In the genomic region with DNA sequence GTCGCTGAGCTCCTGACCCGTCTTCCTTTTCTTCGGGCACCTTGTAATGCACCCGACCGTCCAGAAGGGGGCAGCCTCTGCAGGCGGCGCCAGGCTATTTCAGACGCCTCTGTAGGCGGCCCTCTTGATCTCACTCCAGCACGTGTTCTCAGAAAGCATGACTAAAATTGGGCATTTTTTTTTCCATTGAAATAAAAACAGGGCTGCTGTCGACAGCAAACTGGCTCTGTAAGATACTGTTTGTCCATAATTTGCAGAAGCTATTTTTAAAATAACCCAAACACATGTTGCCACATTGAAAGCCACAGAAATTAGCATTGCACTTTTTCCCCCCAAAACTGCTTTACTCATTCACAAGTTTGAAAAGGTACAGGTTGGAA, we compare ENCODE assay signal across 8 cellular contexts.
A peak's percentile ranks its signal among the peaks of the same experiment; 100 is the strongest.
DNase-seq lines count a peak whose midpoint lies in the region; ATAC-seq lines count a peak whose summit lies in the region.

No MANE protein-coding gene starts in this region.

- H3K9me3 Mint-ChIP-seq in central memory CD8-positive, alpha-beta T cell = no peaks in the 10 kb centered on the region

- DNase-seq in GDM1 (lab: John Stamatoyannopoulos, UW) (peak; percentile 32), H4 (ENCODE audit: low spot score) (peak; percentile 49), MV-4-11 (lab: John Stamatoyannopoulos, UW) (peak; percentile 63), left lobe of liver (ENCODE audit: low spot score) (peak; percentile 66), NCI-H128 (lab: John Stamatoyannopoulos, UW; ENCODE audit: unreplicated experiment) (no peak)
- peak; percentile 72 to 74 for DNase-seq in activated CD4-positive, alpha-beta T cell treated with anti-CD3 and anti-CD28 coated beads for 24 hours (ENCODE audit: low read depth in 2 of 2)
- DNase-seq in central memory CD8-positive, alpha-beta T cell (ENCODE audit: low spot score in 2 of 2) = peak; percentile 61 to 65
- DNase-seq in stimulated activated CD4-positive, alpha-beta T cell treated with anti-CD3 and anti-CD28 coated beads, Interleukin-4, amount 100 ng/mL, for 48 hours (ENCODE audit: low read depth in 2 of 2) = peak; percentile 78 to 79

- peak overlapping the region; percentile 47 for H3K4me3 Mint-ChIP-seq in central memory CD8-positive, alpha-beta T cell

- H3K27ac Mint-ChIP-seq in central memory CD8-positive, alpha-beta T cell (ENCODE audit: low read depth) = peak overlapping the region; percentile 49

- H3K36me3 Mint-ChIP-seq in central memory CD8-positive, alpha-beta T cell (ENCODE audit: insufficient read depth) = peaks cover 15% of the 10 kb centered on the region

- ATAC-seq in central memory CD8-positive, alpha-beta T cell (replicated peaks; ENCODE audit: extremely low read depth, poor library complexity, severe bottlenecking) = peak; percentile 83
- peak; percentile 96 for ATAC-seq in left lobe of liver

- no peaks in the 10 kb centered on the region for H3K27me3 Mint-ChIP-seq in central memory CD8-positive, alpha-beta T cell

- H3K4me1 Mint-ChIP-seq in central memory CD8-positive, alpha-beta T cell = peaks cover 19% of the 10 kb centered on the region
